ENCODE assay signal across 8 cellular contexts in the genomic region with DNA sequence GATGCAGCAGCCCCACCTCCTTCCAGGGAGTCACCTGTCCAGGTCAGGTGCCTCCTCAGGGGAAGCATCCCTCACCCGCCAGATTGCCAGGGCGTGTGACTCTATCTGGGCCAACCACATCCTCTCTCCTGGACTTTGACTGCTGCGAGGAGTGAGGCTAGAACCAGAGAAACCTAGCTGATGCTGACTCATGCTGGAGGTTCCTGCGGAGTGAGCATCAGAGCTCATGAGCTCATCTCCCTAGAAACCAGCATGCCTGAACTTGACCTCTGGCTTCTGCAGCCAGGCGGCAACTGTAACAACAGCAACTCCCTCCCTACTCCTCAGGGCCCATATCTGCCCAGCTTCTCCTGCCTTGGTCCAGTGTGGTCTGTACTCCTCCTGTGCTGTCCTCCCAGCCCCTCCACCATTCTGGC. TPM values are rescaled to one million over a fixed set of nuclear protein-coding genes. Genes with fewer than 3 reads are reported as not detected.
DNase-seq lines count a peak whose midpoint lies in the region; ATAC-seq, FAIRE-seq and TF ChIP-seq lines count a peak whose summit lies in the region.

No MANE protein-coding gene starts in this region.

- no peaks in the 10 kb centered on the region for H3K36me3 Mint-ChIP-seq in type B pancreatic cell

- ATAC-seq in HG02623 (IDR thresholded peaks at IDR 0.05; ENCODE audit: unreplicated experiment), result peak; percentile 84

- peak; percentile 68 for DNase-seq in GM18507 (ENCODE audit: extremely low spot score, insufficient read length, low read depth)
- peak; percentile 79 for DNase-seq in NCI-H1105 (lab: John Stamatoyannopoulos, UW)
- DNase-seq in UCSD-AML1 (lab: John Stamatoyannopoulos, UW; ENCODE audit: unreplicated experiment), result peak; percentile 73
- DNase-seq in choroid plexus epithelial cell (ENCODE audit: low read depth), result peak; percentile 99
- DNase-seq in mesenteric fat pad (ENCODE audit: low spot score), result peak; percentile 79
- peak; percentile 60 for DNase-seq in type B pancreatic cell (ENCODE audit: extremely low spot score, unreplicated experiment)
- no peak for DNase-seq in NCI-H1930 (lab: John Stamatoyannopoulos, UW)

- H3K4me3 Mint-ChIP-seq in type B pancreatic cell, result no peak overlapping the region

- peak overlapping the region; percentile 91 for H3K27ac Mint-ChIP-seq in type B pancreatic cell

- H3K4me3 ChIP-seq in choroid plexus epithelial cell (ENCODE audit: low read depth, low read length), result no peak overlapping the region

- peaks cover 10% of the 10 kb centered on the region for H3K4me1 Mint-ChIP-seq in type B pancreatic cell (ENCODE audit: unreplicated experiment)

- no peaks in the 10 kb centered on the region for H3K9me3 Mint-ChIP-seq in type B pancreatic cell

- peak; percentile 91 for FAIRE-seq in GM18507 (lab: Jason Lieb, UNC)

- no peaks in the 10 kb centered on the region for H3K27me3 Mint-ChIP-seq in type B pancreatic cell

- TF ChIP-seq CTCF in choroid plexus epithelial cell (conservative IDR thresholded peaks at IDR 0.05; ENCODE audit: low read depth, low read length) (no peak), type B pancreatic cell (conservative IDR thresholded peaks at IDR 0.05) (no peak)

RNA-seq across cellular contexts. Expression of gene NT5DC4, which starts 28.3 kb away (rescaled TPM):
- total RNA-seq in mesenteric fat pad (not detected), type B pancreatic cell (ENCODE audit: low replicate concordance) (not detected in 2 replicates)

RNA-seq across cellular contexts. Expression of gene SLC20A1, which starts 46.8 kb away (rescaled TPM):
- total RNA-seq in mesenteric fat pad, result 46.5 TPM
- 50.3 and 63.9 TPM in 2 replicates for total RNA-seq in type B pancreatic cell (ENCODE audit: low replicate concordance)

Comparison
In these comparisons a context has a peak if more than half of its experiments do, and no peak if none do; other contexts are left out.
1. DNase-seq: peak in GM18507 (single experiment), NCI-H1105 (single experiment), UCSD-AML1 (single experiment), choroid plexus epithelial cell (single experiment), mesenteric fat pad (single experiment) and type B pancreatic cell (single experiment); none in NCI-H1930 (0 of 2).